ENCODE assay signal across 1 cellular context in the genomic region with DNA sequence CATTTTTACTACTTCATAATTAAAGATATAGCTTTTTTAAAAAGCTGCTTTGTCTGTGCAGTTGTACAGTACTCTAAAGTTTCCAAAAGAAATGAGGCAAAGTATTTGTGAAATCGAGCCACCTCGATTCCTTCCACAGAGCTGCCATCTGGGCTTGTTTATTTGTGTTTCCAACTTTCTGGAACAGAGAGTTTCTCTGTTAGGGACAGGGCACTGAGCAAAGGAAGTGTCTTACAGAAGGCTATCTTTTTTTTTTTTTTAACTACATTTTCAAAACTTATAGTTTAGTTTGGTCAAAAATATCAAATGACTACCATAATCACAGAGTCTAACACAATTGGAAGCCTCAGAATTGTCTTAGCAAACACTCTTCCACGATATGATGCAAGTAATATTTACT.
TF ChIP-seq lines count a peak whose summit lies in the region.

No MANE protein-coding gene starts in this region.

TF ChIP-seq in WTC11, 78 proteins besides CTCF, POLR2A, EP300 and RAD21 (continued from another document):
- TF ChIP-seq, protein P1, sequence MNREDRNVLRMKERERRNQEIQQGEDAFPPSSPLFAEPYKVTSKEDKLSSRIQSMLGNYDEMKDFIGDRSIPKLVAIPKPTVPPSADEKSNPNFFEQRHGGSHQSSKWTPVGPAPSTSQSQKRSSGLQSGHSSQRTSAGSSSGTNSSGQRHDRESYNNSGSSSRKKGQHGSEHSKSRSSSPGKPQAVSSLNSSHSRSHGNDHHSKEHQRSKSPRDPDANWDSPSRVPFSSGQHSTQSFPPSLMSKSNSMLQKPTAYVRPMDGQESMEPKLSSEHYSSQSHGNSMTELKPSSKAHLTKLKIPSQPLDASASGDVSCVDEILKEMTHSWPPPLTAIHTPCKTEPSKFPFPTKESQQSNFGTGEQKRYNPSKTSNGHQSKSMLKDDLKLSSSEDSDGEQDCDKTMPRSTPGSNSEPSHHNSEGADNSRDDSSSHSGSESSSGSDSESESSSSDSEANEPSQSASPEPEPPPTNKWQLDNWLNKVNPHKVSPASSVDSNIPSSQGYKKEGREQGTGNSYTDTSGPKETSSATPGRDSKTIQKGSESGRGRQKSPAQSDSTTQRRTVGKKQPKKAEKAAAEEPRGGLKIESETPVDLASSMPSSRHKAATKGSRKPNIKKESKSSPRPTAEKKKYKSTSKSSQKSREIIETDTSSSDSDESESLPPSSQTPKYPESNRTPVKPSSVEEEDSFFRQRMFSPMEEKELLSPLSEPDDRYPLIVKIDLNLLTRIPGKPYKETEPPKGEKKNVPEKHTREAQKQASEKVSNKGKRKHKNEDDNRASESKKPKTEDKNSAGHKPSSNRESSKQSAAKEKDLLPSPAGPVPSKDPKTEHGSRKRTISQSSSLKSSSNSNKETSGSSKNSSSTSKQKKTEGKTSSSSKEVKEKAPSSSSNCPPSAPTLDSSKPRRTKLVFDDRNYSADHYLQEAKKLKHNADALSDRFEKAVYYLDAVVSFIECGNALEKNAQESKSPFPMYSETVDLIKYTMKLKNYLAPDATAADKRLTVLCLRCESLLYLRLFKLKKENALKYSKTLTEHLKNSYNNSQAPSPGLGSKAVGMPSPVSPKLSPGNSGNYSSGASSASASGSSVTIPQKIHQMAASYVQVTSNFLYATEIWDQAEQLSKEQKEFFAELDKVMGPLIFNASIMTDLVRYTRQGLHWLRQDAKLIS (CRISPR knock-in tag; IDR thresholded peaks at IDR 0.05; ENCODE audit: borderline replicate concordance): no peak
- TF ChIP-seq NR3C1 (CRISPR knock-in tag; conservative IDR thresholded peaks at IDR 0.05; ENCODE audit: low read depth) (no peak), ZNF121 (CRISPR knock-in tag; IDR thresholded peaks at IDR 0.05) (no peak), RELA (CRISPR knock-in tag; IDR thresholded peaks at IDR 0.05; ENCODE audit: borderline replicate concordance) (no peak)
- TF ChIP-seq, protein P2, sequence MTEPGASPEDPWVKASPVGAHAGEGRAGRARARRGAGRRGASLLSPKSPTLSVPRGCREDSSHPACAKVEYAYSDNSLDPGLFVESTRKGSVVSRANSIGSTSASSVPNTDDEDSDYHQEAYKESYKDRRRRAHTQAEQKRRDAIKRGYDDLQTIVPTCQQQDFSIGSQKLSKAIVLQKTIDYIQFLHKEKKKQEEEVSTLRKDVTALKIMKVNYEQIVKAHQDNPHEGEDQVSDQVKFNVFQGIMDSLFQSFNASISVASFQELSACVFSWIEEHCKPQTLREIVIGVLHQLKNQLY (CRISPR knock-in tag; IDR thresholded peaks at IDR 0.05): no peak
- TF ChIP-seq, protein P3, sequence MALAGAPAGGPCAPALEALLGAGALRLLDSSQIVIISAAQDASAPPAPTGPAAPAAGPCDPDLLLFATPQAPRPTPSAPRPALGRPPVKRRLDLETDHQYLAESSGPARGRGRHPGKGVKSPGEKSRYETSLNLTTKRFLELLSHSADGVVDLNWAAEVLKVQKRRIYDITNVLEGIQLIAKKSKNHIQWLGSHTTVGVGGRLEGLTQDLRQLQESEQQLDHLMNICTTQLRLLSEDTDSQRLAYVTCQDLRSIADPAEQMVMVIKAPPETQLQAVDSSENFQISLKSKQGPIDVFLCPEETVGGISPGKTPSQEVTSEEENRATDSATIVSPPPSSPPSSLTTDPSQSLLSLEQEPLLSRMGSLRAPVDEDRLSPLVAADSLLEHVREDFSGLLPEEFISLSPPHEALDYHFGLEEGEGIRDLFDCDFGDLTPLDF (CRISPR knock-in tag; IDR thresholded peaks at IDR 0.05): no peak
- TF ChIP-seq, protein P4, sequence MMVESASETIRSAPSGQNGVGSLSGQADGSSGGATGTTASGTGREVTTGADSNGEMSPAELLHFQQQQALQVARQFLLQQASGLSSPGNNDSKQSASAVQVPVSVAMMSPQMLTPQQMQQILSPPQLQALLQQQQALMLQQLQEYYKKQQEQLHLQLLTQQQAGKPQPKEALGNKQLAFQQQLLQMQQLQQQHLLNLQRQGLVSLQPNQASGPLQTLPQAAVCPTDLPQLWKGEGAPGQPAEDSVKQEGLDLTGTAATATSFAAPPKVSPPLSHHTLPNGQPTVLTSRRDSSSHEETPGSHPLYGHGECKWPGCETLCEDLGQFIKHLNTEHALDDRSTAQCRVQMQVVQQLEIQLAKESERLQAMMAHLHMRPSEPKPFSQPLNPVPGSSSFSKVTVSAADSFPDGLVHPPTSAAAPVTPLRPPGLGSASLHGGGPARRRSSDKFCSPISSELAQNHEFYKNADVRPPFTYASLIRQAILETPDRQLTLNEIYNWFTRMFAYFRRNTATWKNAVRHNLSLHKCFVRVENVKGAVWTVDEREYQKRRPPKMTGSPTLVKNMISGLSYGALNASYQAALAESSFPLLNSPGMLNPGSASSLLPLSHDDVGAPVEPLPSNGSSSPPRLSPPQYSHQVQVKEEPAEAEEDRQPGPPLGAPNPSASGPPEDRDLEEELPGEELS (CRISPR knock-in tag; IDR thresholded peaks at IDR 0.05): no peak
TF ChIP-seq in WTC11: peak in this region for 0.
